In genomic region chr11:10897150-10897549, GRCh38 we compare ENCODE assay signal across 23 cellular contexts. TPM values are rescaled to one million over a fixed set of nuclear protein-coding genes. Genes with fewer than 3 reads are reported as not detected.
A peak's percentile ranks its signal among the peaks of the same experiment; 100 is the strongest.
DNase-seq lines count a peak whose midpoint lies in the region; ATAC-seq, FAIRE-seq and TF ChIP-seq lines count a peak whose summit lies in the region.
"Had no signal": no experiment of that assay in that cellular context is flagged by ENCODE, and none has a peak within 500 bp of the region (broad histone marks: within the 10 kb centered on the region; RNA-seq: fewer than 3 reads in every experiment).

No MANE protein-coding gene starts in this region.

- H2AFZ ChIP-seq in trophoblast cell (ENCODE audit: insufficient read depth, low read length, poor library complexity): no peak overlapping the region

- TF ChIP-seq EP300 in A549 (IDR thresholded peaks at IDR 0.05): no peak

- no peak overlapping the region for H3K14ac ChIP-seq in trophoblast cell (ENCODE audit: low read length)

- no peak overlapping the region for H3K4me2 ChIP-seq in A549
- H3K4me2 ChIP-seq in trophoblast cell (ENCODE audit: low read length): no peak overlapping the region

- no peak overlapping the region for H4K91ac ChIP-seq in trophoblast cell (ENCODE audit: low read depth, low read length)

- H2AK5ac ChIP-seq in trophoblast cell (ENCODE audit: low read length): no peak overlapping the region

- H3K23ac ChIP-seq in trophoblast cell (ENCODE audit: low read length): no peak overlapping the region

- 100% methylated on average over 1 of the region's 1 CpG for WGBS in A549 (ENCODE audit: missing lambda C conversion rate)
- WGBS in trophoblast cell (ENCODE audit: extremely low coverage, insufficient coverage, insufficient read length): no CpG with 5 or more reads among the region's 1 CpG

- H3K79me1 ChIP-seq in trophoblast cell (ENCODE audit: low read length): peaks cover 16% of the 10 kb centered on the region

- no peak overlapping the region for H2BK5ac ChIP-seq in trophoblast cell (ENCODE audit: low read depth, low read length, poor library complexity)

- POLR2A ChIA-PET in A549 (lab: Yijun Ruan, JAX): interaction anchor here (4.7 kb wide), 1 partner anchor 39 kb away, joined by 58 read pairs; the partner anchor contains the start of gene ZBED5

- H4K12ac ChIP-seq in trophoblast cell (ENCODE audit: low read depth, low read length): no peak overlapping the region

- no peak for DNase-seq in activated T-cell treated with anti-CD3 and anti-CD28 coated beads, Interleukin-2, amount 50 U/mL, for 72 hours
- no peak for DNase-seq in activated T-cell treated with anti-CD3 and anti-CD28 coated beads, Interleukin-2, amount 50 U/mL, for 4 hours
- DNase-seq in A549 (ENCODE audit: low read depth in 1 of 2, low spot score in 1 of 2) (no peak), RWPE2 (ENCODE audit: low spot score) (no peak), trophoblast cell (peak; percentile 30 to 72), HT-29 (ENCODE audit: low spot score) (no peak), NCI-H1105 (lab: John Stamatoyannopoulos, UW) (no peak)
- no peak for DNase-seq in activated naive CD8-positive, alpha-beta T cell treated with anti-CD3 and anti-CD28 coated beads for 36 hours
- DNase-seq: C1 segment of cervical spinal cord; Calu3; CD8-positive, alpha-beta memory T cell; DMS153; H9; Kasumi-1; MG63; NCI-H1417 treated with DMSO at 0.1 percent for 48 hours; NCI-H187; NCI-H446; NCI-H526; SIG-M5 had no signal

- H4K8ac ChIP-seq in trophoblast cell (ENCODE audit: low read depth, low read length): no peak overlapping the region

- H3K27ac ChIP-seq in A549 (peak overlapping the region; percentile 87 to 93; a peak in 5 of 6 replicates), RWPE2 (ENCODE audit: poor library complexity, severe bottlenecking) (peak overlapping the region; percentile 100), trophoblast cell (ENCODE audit: low read depth, low read length) (no peak overlapping the region)
- H3K27ac ChIP-seq: 22Rv1, GM23248 had no signal

- H3K4me1 ChIP-seq in A549 (peaks cover 80% of the 10 kb centered on the region), RWPE2 (ENCODE audit: insufficient read depth, poor library complexity, severe bottlenecking) (peaks cover 44% of the 10 kb centered on the region), trophoblast cell (ENCODE audit: control insufficient read depth in 1 of 2, insufficient read depth in 2 of 2, low read length in 2 of 2) (peaks cover 18% of the 10 kb centered on the region in 2 experiments)

- no peak overlapping the region for H2BK12ac ChIP-seq in trophoblast cell (ENCODE audit: low read length)

- H3K4me3 ChIP-seq in A549 (no peak overlapping the region), RWPE2 (ENCODE audit: severe bottlenecking) (no peak overlapping the region), trophoblast cell (ENCODE audit: low read depth, low read length) (no peak overlapping the region)
- H3K4me3 ChIP-seq: GM23248, MG63 had no signal

- no peaks in the 10 kb centered on the region for H3K36me3 Mint-ChIP-seq in activated T-cell treated with anti-CD3 and anti-CD28 coated beads, Interleukin-2, amount 50 U/mL, for 72 hours (ENCODE audit: insufficient read depth in 2 of 2)
- H3K36me3 Mint-ChIP-seq in activated T-cell treated with anti-CD3 and anti-CD28 coated beads, Interleukin-2, amount 50 U/mL, for 4 hours (ENCODE audit: insufficient read depth): no peaks in the 10 kb centered on the region
- no peaks in the 10 kb centered on the region for H3K36me3 Mint-ChIP-seq in activated naive CD8-positive, alpha-beta T cell treated with anti-CD3 and anti-CD28 coated beads for 36 hours

- H3K4me1 Mint-ChIP-seq in activated T-cell treated with anti-CD3 and anti-CD28 coated beads, Interleukin-2, amount 50 U/mL, for 72 hours (ENCODE audit: low read depth): peaks cover 31% of the 10 kb centered on the region
- H3K4me1 Mint-ChIP-seq in activated T-cell treated with anti-CD3 and anti-CD28 coated beads, Interleukin-2, amount 50 U/mL, for 4 hours (ENCODE audit: low read depth): no peaks in the 10 kb centered on the region
- H3K4me1 Mint-ChIP-seq in activated naive CD8-positive, alpha-beta T cell treated with anti-CD3 and anti-CD28 coated beads for 36 hours: peaks cover 26% of the 10 kb centered on the region
- H3K4me1 Mint-ChIP-seq: CD8-positive, alpha-beta memory T cell had no signal

- no peaks in the 10 kb centered on the region for H3K27me3 Mint-ChIP-seq in activated T-cell treated with anti-CD3 and anti-CD28 coated beads, Interleukin-2, amount 50 U/mL, for 72 hours (ENCODE audit: low read depth)
- no peaks in the 10 kb centered on the region for H3K27me3 Mint-ChIP-seq in activated T-cell treated with anti-CD3 and anti-CD28 coated beads, Interleukin-2, amount 50 U/mL, for 4 hours (ENCODE audit: low read depth)
- no peaks in the 10 kb centered on the region for H3K27me3 Mint-ChIP-seq in activated naive CD8-positive, alpha-beta T cell treated with anti-CD3 and anti-CD28 coated beads for 36 hours

- no peaks in the 10 kb centered on the region for H3K27me3 ChIP-seq in RWPE2 (ENCODE audit: insufficient read depth, poor library complexity, severe bottlenecking)
- H3K27me3 ChIP-seq in trophoblast cell (ENCODE audit: insufficient read depth, low read length): no peaks in the 10 kb centered on the region
- H3K27me3 ChIP-seq: MG63 had no signal

- no peak for TF ChIP-seq RAD21 in A549 (conservative IDR thresholded peaks at IDR 0.05 in 1 of 2, IDR thresholded peaks at IDR 0.05 in 1 of 2)

- H3K79me2 ChIP-seq in trophoblast cell (ENCODE audit: control insufficient read depth, insufficient read depth, low read length, poor library complexity): no peaks in the 10 kb centered on the region

- H3K27ac Mint-ChIP-seq in activated T-cell treated with anti-CD3 and anti-CD28 coated beads, Interleukin-2, amount 50 U/mL, for 72 hours: peak overlapping the region; percentile 39
- H3K27ac Mint-ChIP-seq in activated naive CD8-positive, alpha-beta T cell treated with anti-CD3 and anti-CD28 coated beads for 36 hours: no peak overlapping the region
- H3K27ac Mint-ChIP-seq: CD8-positive, alpha-beta memory T cell; H9 had no signal

- no peak overlapping the region for H3K4ac ChIP-seq in trophoblast cell (ENCODE audit: low read depth, low read length)

- H3K4me3 Mint-ChIP-seq in activated T-cell treated with anti-CD3 and anti-CD28 coated beads, Interleukin-2, amount 50 U/mL, for 72 hours: no peak overlapping the region
- no peak overlapping the region for H3K4me3 Mint-ChIP-seq in activated T-cell treated with anti-CD3 and anti-CD28 coated beads, Interleukin-2, amount 50 U/mL, for 4 hours
- H3K4me3 Mint-ChIP-seq in activated naive CD8-positive, alpha-beta T cell treated with anti-CD3 and anti-CD28 coated beads for 36 hours: no peak overlapping the region
- H3K4me3 Mint-ChIP-seq: CD8-positive, alpha-beta memory T cell; H9 had no signal

- TF ChIP-seq CTCF in A549 (IDR thresholded peaks at IDR 0.05): no peak
- no peak for TF ChIP-seq CTCF in RWPE2 (IDR thresholded peaks at IDR 0.05; ENCODE audit: poor library complexity, severe bottlenecking)

- H3K9me3 Mint-ChIP-seq in activated T-cell treated with anti-CD3 and anti-CD28 coated beads, Interleukin-2, amount 50 U/mL, for 72 hours: no peaks in the 10 kb centered on the region
- no peaks in the 10 kb centered on the region for H3K9me3 Mint-ChIP-seq in activated T-cell treated with anti-CD3 and anti-CD28 coated beads, Interleukin-2, amount 50 U/mL, for 4 hours
- H3K9me3 Mint-ChIP-seq in activated naive CD8-positive, alpha-beta T cell treated with anti-CD3 and anti-CD28 coated beads for 36 hours: no peaks in the 10 kb centered on the region
- H3K9me3 Mint-ChIP-seq: CD8-positive, alpha-beta memory T cell; H9 had no signal

- H3K9ac ChIP-seq in trophoblast cell (ENCODE audit: low read length): no peak overlapping the region
- H3K9ac ChIP-seq: GM23248 had no signal

- no peaks in the 10 kb centered on the region for H3K9me3 ChIP-seq in A549
- no peaks in the 10 kb centered on the region for H3K9me3 ChIP-seq in RWPE2 (ENCODE audit: severe bottlenecking)
- H3K9me3 ChIP-seq in trophoblast cell (ENCODE audit: insufficient read depth, low read depth, low read length): no peaks in the 10 kb centered on the region
- H3K9me3 ChIP-seq: MG63 had no signal

- CTCF ChIA-PET in A549 (lab: Yijun Ruan, JAX): interaction anchor here (0.6 to 2.7 kb wide), 3 partner anchors 33 to 89 kb away, joined by 3 to 10 read pairs (median 4); partner anchors contain the start of gene EIF4G2

- H3K18ac ChIP-seq in trophoblast cell (ENCODE audit: low read length): no peak overlapping the region

- no peak for ATAC-seq in activated T-cell treated with anti-CD3 and anti-CD28 coated beads, Interleukin-2, amount 50 U/mL, for 72 hours (replicated peaks in 1 of 2)
- no peak for ATAC-seq in activated T-cell treated with anti-CD3 and anti-CD28 coated beads, Interleukin-2, amount 50 U/mL, for 4 hours
- ATAC-seq in A549: no peak
- no peak for ATAC-seq in RWPE2 (ENCODE audit: low read depth)

- TF ChIP-seq POLR2A in A549 (IDR thresholded peaks at IDR 0.05; ENCODE audit: low read length): no peak

- FAIRE-seq in A549 (lab: Jason Lieb, UNC): no peak
- FAIRE-seq: GM12891 had no signal

- H3K36me3 ChIP-seq in RWPE2 (ENCODE audit: low read depth): no peaks in the 10 kb centered on the region
- H3K36me3 ChIP-seq in trophoblast cell (ENCODE audit: control insufficient read depth in 1 of 2, insufficient read depth in 2 of 2, low read length in 2 of 2): no peaks in the 10 kb centered on the region

- H2BK120ac ChIP-seq in trophoblast cell (ENCODE audit: insufficient read depth, low read length, poor library complexity): no peak overlapping the region

TF ChIP-seq in A549, 52 proteins besides CTCF, POLR2A, EP300 and RAD21 (continues in another document):
- no peak for TF ChIP-seq MAFK (IDR thresholded peaks at IDR 0.05; ENCODE audit: partially characterized antibody)
- no peak for TF ChIP-seq RFX5 (IDR thresholded peaks at IDR 0.05)
- TF ChIP-seq EHF (CRISPR knock-in tag; IDR thresholded peaks at IDR 0.05): no peak
- TF ChIP-seq HDAC2 (IDR thresholded peaks at IDR 0.05): no peak
- no peak for TF ChIP-seq FOSB (CRISPR knock-in tag; IDR thresholded peaks at IDR 0.05)
- TF ChIP-seq ZFP36 (IDR thresholded peaks at IDR 0.05; ENCODE audit: borderline replicate concordance, partially characterized antibody): no peak

RNA-seq across cellular contexts. Expression of gene ZBED5, which starts 39.3 kb away (rescaled TPM):
- 10 to 100 TPM; 46.1 to 46.4 TPM for total RNA-seq in activated T-cell treated with anti-CD3 and anti-CD28 coated beads, Interleukin-2, amount 50 U/mL, for 72 hours
- total RNA-seq in activated T-cell treated with anti-CD3 and anti-CD28 coated beads, Interleukin-2, amount 50 U/mL, for 4 hours: 10 to 100 TPM; 39.2 to 42.0 (median 39.9) TPM
- polyA plus RNA-seq in A549 (2011; rRNA removed): 132 and 142 TPM in 2 replicates
- polyA plus RNA-seq in A549 (2012; cell fraction: cytosol; rRNA removed): 23.1 and 23.9 TPM in 2 replicates
- polyA plus RNA-seq in A549 (2012; cell fraction: nucleus; rRNA removed): 26.1 and 34.9 TPM in 2 replicates
- polyA plus RNA-seq in A549 (2017; fragmentation: RNase III; extraction: RNeasy Plus Mini Kit Qiagen cat#74134 plus additional on column Dnase treatment): 60.6 to 65.9 TPM (median 61.8 TPM) in 3 replicates
- polyA minus RNA-seq in A549 (2011; rRNA and poly(A)+ RNA removed): 263 and 357 TPM in 2 replicates
- 22.2 and 22.5 TPM in 2 replicates for polyA plus RNA-seq in trophoblast cell (2013)
- 16.1 and 16.6 TPM in 2 replicates for total RNA-seq in HT-29 (2014; rRNA removed; shearing (Covaris generic))
- total RNA-seq in activated naive CD8-positive, alpha-beta T cell treated with anti-CD3 and anti-CD28 coated beads for 36 hours: 10 to 100 TPM; 34.6 to 36.2 TPM

Comparison
In these comparisons a context has a peak if more than half of its experiments do, and no peak if none do; other contexts are left out.
1. DNase-seq: peak in trophoblast cell (2 of 2); none in activated T-cell treated with anti-CD3 and anti-CD28 coated beads, Interleukin-2, amount 50 U/mL, for 72 hours (0 of 2), activated T-cell treated with anti-CD3 and anti-CD28 coated beads, Interleukin-2, amount 50 U/mL, for 4 hours (single experiment), A549 (0 of 2), RWPE2 (single experiment), HT-29 (single experiment), NCI-H1105 (single experiment) and activated naive CD8-positive, alpha-beta T cell treated with anti-CD3 and anti-CD28 coated beads for 36 hours (single experiment).